ENCODE assay signal across 9 cellular contexts in the genomic region with DNA sequence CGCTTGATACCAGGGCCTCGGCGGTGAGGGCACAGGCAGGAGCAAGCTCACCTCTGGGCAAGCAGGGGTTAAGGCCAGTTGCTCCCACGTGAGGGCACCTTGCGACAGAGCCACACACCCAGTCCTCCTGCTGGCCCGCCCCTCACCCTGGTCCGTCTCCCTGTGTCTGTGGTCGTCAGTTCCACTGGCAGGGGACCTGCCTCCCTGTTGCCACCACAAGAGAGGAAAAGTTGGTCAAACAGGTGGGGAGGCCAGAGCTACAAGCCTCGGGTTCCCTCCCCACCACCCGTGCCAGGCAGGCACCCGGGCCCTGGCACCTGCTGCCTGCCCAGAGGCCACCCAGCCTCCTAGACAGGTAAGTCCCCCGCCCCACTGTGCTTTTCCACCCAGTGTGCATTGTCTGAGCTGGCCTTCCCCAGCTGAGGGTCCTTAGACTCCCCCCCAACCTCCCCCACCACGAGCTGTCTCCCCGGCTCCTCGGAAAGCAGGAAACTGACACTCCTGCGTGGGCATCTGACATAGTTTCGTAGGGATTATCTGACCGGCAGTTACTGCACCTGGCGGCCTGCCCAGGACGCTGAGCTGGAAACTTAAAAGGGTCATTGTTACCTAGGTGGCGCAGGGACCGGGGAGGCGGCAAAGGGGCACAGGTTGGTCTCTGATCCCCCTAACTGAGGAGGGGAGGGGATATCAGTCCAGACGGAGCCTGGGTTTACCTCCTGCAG. TPM values are rescaled to one million over a fixed set of nuclear protein-coding genes. Genes with fewer than 3 reads are reported as not detected.
DNase-seq lines count a peak whose midpoint lies in the region; ATAC-seq and TF ChIP-seq lines count a peak whose summit lies in the region.
"Had no signal": no experiment of that assay in that cellular context is flagged by ENCODE, and none has a peak within 500 bp of the region (broad histone marks: within the 10 kb centered on the region; RNA-seq: fewer than 3 reads in every experiment).

A gene with protein sequence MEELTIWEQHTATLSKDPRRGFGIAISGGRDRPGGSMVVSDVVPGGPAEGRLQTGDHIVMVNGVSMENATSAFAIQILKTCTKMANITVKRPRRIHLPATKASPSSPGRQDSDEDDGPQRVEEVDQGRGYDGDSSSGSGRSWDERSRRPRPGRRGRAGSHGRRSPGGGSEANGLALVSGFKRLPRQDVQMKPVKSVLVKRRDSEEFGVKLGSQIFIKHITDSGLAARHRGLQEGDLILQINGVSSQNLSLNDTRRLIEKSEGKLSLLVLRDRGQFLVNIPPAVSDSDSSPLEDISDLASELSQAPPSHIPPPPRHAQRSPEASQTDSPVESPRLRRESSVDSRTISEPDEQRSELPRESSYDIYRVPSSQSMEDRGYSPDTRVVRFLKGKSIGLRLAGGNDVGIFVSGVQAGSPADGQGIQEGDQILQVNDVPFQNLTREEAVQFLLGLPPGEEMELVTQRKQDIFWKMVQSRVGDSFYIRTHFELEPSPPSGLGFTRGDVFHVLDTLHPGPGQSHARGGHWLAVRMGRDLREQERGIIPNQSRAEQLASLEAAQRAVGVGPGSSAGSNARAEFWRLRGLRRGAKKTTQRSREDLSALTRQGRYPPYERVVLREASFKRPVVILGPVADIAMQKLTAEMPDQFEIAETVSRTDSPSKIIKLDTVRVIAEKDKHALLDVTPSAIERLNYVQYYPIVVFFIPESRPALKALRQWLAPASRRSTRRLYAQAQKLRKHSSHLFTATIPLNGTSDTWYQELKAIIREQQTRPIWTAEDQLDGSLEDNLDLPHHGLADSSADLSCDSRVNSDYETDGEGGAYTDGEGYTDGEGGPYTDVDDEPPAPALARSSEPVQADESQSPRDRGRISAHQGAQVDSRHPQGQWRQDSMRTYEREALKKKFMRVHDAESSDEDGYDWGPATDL (plus strand): TSS at position 178 of the 725 bp plus-strand sequence. CDS start 20,049 bp downstream, outside the sequence.

- no peak within 1 kb of the TSS for H3K4ac ChIP-seq in H9 (ENCODE audit: low read depth, low read length)

- no peak within 1 kb of the TSS for H2BK12ac ChIP-seq in H9 (ENCODE audit: insufficient read length, low read depth, low read length)

- H2BK120ac ChIP-seq in H9 (ENCODE audit: low read depth, low read length, poor library complexity, severe bottlenecking): no peak within 1 kb of the TSS

- H3K4me1 ChIP-seq in H9 (ENCODE audit: insufficient read depth, low read length) (no peaks in the 10 kb centered on the region; the same call in 1 of the 2 replicates), lower lobe of right lung (peaks cover 14% of the 10 kb centered on the region)

- H3K27ac ChIP-seq in H9 (ENCODE audit: insufficient read length, low read depth, low read length) (no peak within 1 kb of the TSS), lower lobe of right lung (peak within 1 kb of the TSS; percentile 64)

- no peaks in the 10 kb centered on the region for H4K20me1 ChIP-seq in H9 (ENCODE audit: control insufficient read depth, insufficient read depth, insufficient read length)

- TF ChIP-seq CTCF in H9 (conservative IDR thresholded peaks at IDR 0.05): no peak
- no peak for TF ChIP-seq CTCF in WTC11 (IDR thresholded peaks at IDR 0.05)
- TF ChIP-seq CTCF in lower lobe of right lung (IDR thresholded peaks at IDR 0.05): no peak

- H3K4me3 Mint-ChIP-seq in H9 (no peak within 1 kb of the TSS; a peak in 1 of 5 replicates), WTC11 (no peak within 1 kb of the TSS)

- peaks cover 8 to 25% of the 10 kb centered on the region in 2 experiments for H3K4me1 Mint-ChIP-seq in H9
- peaks cover 18% of the 10 kb centered on the region for H3K4me1 Mint-ChIP-seq in WTC11

- no peak within 1 kb of the TSS for H3K9ac ChIP-seq in H9 (ENCODE audit: extremely low read depth, insufficient read length, low read length)

- WGBS in H9 (ENCODE audit: extremely low coverage, insufficient read length, low lambda C conversion rate): no CpG with 5 or more reads among the region's 24 CpGs

- peak within 1 kb of the TSS; percentile 53 for H3K4me3 ChIP-seq in lower lobe of right lung

- H2AK5ac ChIP-seq in H9 (ENCODE audit: insufficient read length, low read length): no peak within 1 kb of the TSS

- intact Hi-C loops in lower lobe of right lung (cut with DNase I): no loop called here

- H3K18ac ChIP-seq in H9 (ENCODE audit: insufficient read length, low read depth, low read length): no peak within 1 kb of the TSS

- no peak within 1 kb of the TSS for H2BK20ac ChIP-seq in H9 (ENCODE audit: low read depth, low read length, poor library complexity, severe bottlenecking)

- H4K8ac ChIP-seq in H9 (replicated peaks; ENCODE audit: insufficient read length, low read depth, low read length): no peak within 1 kb of the TSS

- peak; percentile 15 for ATAC-seq in WTC11
- peak; percentile 81 for ATAC-seq in lower lobe of right lung
- no peak for ATAC-seq in HG03108 (IDR thresholded peaks at IDR 0.05; ENCODE audit: unreplicated experiment)

- peaks cover 7% of the 10 kb centered on the region for H3K27me3 Mint-ChIP-seq in H9 (ENCODE audit: low read depth)
- no peaks in the 10 kb centered on the region for H3K27me3 Mint-ChIP-seq in WTC11 (ENCODE audit: low read depth)

- H3T11ph ChIP-seq in H9 (ENCODE audit: low read length): no peak within 1 kb of the TSS

- CTCF ChIA-PET in WTC11 (lab: Charles Lee): interaction anchor here (0.7 to 5.7 kb wide), 9 partner anchors 8 to 163 kb away, joined by 3 to 65 read pairs (median 4); a partner anchor contains a TSS

- H3K36me3 Mint-ChIP-seq in H9 (ENCODE audit: insufficient read depth in 1 of 3, low read depth in 3 of 3) (no peaks in the 10 kb centered on the region), WTC11 (no peaks in the 10 kb centered on the region)

- H2BK15ac ChIP-seq in H9 (ENCODE audit: low read depth, low read length): no peak within 1 kb of the TSS

- H2BK5ac ChIP-seq in H9 (ENCODE audit: insufficient read length, low read length): no peak within 1 kb of the TSS

- no peaks in the 10 kb centered on the region for H3K36me3 ChIP-seq in lower lobe of right lung

- no peaks in the 10 kb centered on the region for H3K23me2 ChIP-seq in H9 (ENCODE audit: insufficient read length, low read depth, low read length, poor library complexity, severe bottlenecking)

- H3K79me2 ChIP-seq in H9 (ENCODE audit: insufficient read depth, low read length): no peaks in the 10 kb centered on the region

- H3K14ac ChIP-seq in H9 (ENCODE audit: insufficient read depth, low read length): no peak within 1 kb of the TSS; the same call in 1 of the 2 replicates

- no peak within 1 kb of the TSS for H2AFZ ChIP-seq in H9 (ENCODE audit: low read length)

- no peak within 1 kb of the TSS for H4K91ac ChIP-seq in H9 (ENCODE audit: insufficient read length, low read depth, low read length)

- H3K56ac ChIP-seq in H9 (ENCODE audit: insufficient read length, low read depth, low read length): no peak within 1 kb of the TSS

- H3K27me3 ChIP-seq in H9 (ENCODE audit: insufficient read depth, low read length) (no peaks in the 10 kb centered on the region), lower lobe of right lung (ENCODE audit: low read depth) (peaks cover 6% of the 10 kb centered on the region)

- H3K23ac ChIP-seq in H9 (ENCODE audit: insufficient read length, low read depth, low read length): no peak within 1 kb of the TSS

- POLR2A ChIA-PET in WTC11 (lab: Charles Lee): no interaction called here

- H3K9me3 ChIP-seq in H9 (ENCODE audit: control insufficient read depth, low read depth, low read length) (no peaks in the 10 kb centered on the region), lower lobe of right lung (no peaks in the 10 kb centered on the region)

- H3K9me3 Mint-ChIP-seq in H9: no peaks in the 10 kb centered on the region
- no peaks in the 10 kb centered on the region for H3K9me3 Mint-ChIP-seq in WTC11

- H4K5ac ChIP-seq in H9 (ENCODE audit: insufficient read length, low read depth, low read length): no peak within 1 kb of the TSS

- no peaks in the 10 kb centered on the region for H3K79me1 ChIP-seq in H9 (ENCODE audit: insufficient read depth, low read depth, low read length, poor library complexity, severe bottlenecking)

- H3K27ac Mint-ChIP-seq in H9 (peak within 1 kb of the TSS in 1 of 3 experiments; percentile 67; a peak in 1 of 7 replicates), WTC11 (0 out of 2 replicates have a peak within 1 kb of the TSS, but pooled peaks have one; percentile 18)

- DNase-seq in 8988T (peak; percentile 15), H9 (no peak), WTC11 (ENCODE audit: low spot score) (no peak), lower lobe of right lung (peak; percentile 87), NCI-H128 (lab: John Stamatoyannopoulos, UW; ENCODE audit: unreplicated experiment) (no peak), cerebellum (ENCODE audit: low spot score) (no peak)
- no peak for DNase-seq in effector CD4-positive, alpha-beta T cell
- DNase-seq: activated CD4-positive, CD25-positive, alpha-beta regulatory T cell treated with anti-CD3 and anti-CD28 coated beads, Interleukin-2, amount 50 U/mL, for 72 hours had no signal

- no peak within 1 kb of the TSS for H3K4me2 ChIP-seq in H9 (ENCODE audit: insufficient read depth, insufficient read length, low read length)

TF ChIP-seq in WTC11, 78 proteins besides CTCF, POLR2A, EP300 and RAD21 (continues in another document):
- TF ChIP-seq GRHL2 (CRISPR knock-in tag; IDR thresholded peaks at IDR 0.05; ENCODE audit: insufficient replicate concordance, severe bottlenecking): no peak
- TF ChIP-seq, protein P1, sequence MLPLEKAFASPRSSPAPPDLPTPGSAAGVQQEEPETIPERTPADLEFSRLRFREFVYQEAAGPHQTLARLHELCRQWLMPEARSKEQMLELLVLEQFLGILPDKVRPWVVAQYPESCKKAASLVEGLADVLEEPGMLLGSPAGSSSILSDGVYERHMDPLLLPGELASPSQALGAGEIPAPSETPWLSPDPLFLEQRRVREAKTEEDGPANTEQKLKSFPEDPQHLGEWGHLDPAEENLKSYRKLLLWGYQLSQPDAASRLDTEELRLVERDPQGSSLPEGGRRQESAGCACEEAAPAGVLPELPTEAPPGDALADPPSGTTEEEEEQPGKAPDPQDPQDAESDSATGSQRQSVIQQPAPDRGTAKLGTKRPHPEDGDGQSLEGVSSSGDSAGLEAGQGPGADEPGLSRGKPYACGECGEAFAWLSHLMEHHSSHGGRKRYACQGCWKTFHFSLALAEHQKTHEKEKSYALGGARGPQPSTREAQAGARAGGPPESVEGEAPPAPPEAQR (CRISPR knock-in tag; IDR thresholded peaks at IDR 0.05): no peak
- no peak for TF ChIP-seq ZNF423 (CRISPR knock-in tag; IDR thresholded peaks at IDR 0.05)
- no peak for TF ChIP-seq SMAD4 (CRISPR knock-in tag; IDR thresholded peaks at IDR 0.05)
- no peak for TF ChIP-seq ZNF219 (CRISPR knock-in tag; IDR thresholded peaks at IDR 0.05; ENCODE audit: borderline replicate concordance)
- no peak for TF ChIP-seq CREB1 (CRISPR knock-in tag; IDR thresholded peaks at IDR 0.05)

RNA-seq across cellular contexts. Expression of the gene that starts here (rescaled TPM):
- 27.3 and 27.9 TPM in 2 replicates for total RNA-seq in H9 (2021)
- total RNA-seq in WTC11 (2021): 36.2 to 44.0 TPM (median 39.7 TPM) in 3 replicates
- total RNA-seq in lower lobe of right lung: 34.4 TPM
- not detected for total RNA-seq in cerebellum

Comparison
In these comparisons a context has a peak if more than half of its experiments do, and no peak if none do; other contexts are left out.
1. RNA of the gene that starts here (total RNA-seq): 36.2 to 44.0 TPM in WTC11, 34.4 TPM in lower lobe of right lung (single experiment) and 27.3 to 27.9 TPM in H9; not detected in cerebellum (single experiment); every median in the first group is over 10 times any median in the second.
2. DNase-seq: peak in 8988T (single experiment) and lower lobe of right lung (single experiment); none in H9 (single experiment), WTC11 (single experiment), NCI-H128 (single experiment), cerebellum (single experiment) and effector CD4-positive, alpha-beta T cell (single experiment).